In the genomic region with DNA sequence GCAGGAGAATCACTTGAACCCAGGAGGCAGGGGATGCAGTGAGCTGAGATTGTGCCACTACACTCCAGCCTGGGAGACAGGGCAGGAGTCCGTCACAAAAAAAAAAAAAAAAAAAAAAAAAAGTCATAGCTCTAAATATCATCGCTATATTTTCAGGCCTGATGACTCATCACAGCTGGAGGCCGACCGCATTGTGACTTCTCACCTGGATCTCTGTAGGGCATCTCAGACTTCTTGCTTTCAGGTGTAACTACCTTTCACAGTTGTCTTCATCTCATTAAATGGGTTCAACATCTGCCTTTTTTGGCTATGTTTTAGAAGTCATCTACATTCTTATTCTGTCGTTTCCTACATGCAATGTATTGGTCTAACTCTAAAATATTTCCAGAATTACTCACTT, we compare ENCODE assay signal across 24 cellular contexts.
"Had no signal": no experiment of that assay in that cellular context is flagged by ENCODE, and none has a peak within 500 bp of the region (broad histone marks: within the 10 kb centered on the region; RNA-seq: fewer than 3 reads in every experiment).

No MANE protein-coding gene starts in this region.

- ATAC-seq: activated CD4-positive, alpha-beta T cell treated with anti-CD3 and anti-CD28 coated beads for 36 hours; activated T-helper 17 cell treated with anti-CD3 and anti-CD28 coated beads, Interleukin-2, amount 50 U/mL, for 72 hours; left lobe of liver; lower lobe of right lung; right cardiac atrium had no signal

- H3K27ac Mint-ChIP-seq: activated B cell treated with CpG ODN at 0.5 μM for 24 hours; activated CD4-positive, alpha-beta T cell treated with anti-CD3 and anti-CD28 coated beads for 36 hours; activated naive CD8-positive, alpha-beta T cell; activated T-cell treated with anti-CD3 and anti-CD28 coated beads, Interleukin-2, amount 50 U/mL, for 24 hours; activated T-helper 17 cell treated with anti-CD3 and anti-CD28 coated beads, Interleukin-2, amount 50 U/mL, for 72 hours; naive B cell; stimulated activated naive CD8-positive, alpha-beta T cell treated with anti-CD3 and anti-CD28 coated beads, Interleukin-15, Interleukin-2, amounts not matched to agents 100 ng/mL and 50 ng/mL, for 24 hours had no signal

- H3K4me1 Mint-ChIP-seq: activated B cell treated with CpG ODN at 0.5 μM for 24 hours; activated CD4-positive, alpha-beta T cell treated with anti-CD3 and anti-CD28 coated beads for 36 hours; activated T-helper 17 cell treated with anti-CD3 and anti-CD28 coated beads, Interleukin-2, amount 50 U/mL, for 72 hours; naive B cell had no signal

- H3K4me1 ChIP-seq: adrenal gland, ascending aorta, lower lobe of right lung, parathyroid adenoma, suprapubic skin, tibial nerve, uterus had no signal

- H3K36me3 Mint-ChIP-seq: activated naive CD8-positive, alpha-beta T cell; naive B cell had no signal

- H3K9me3 ChIP-seq: adrenal gland, ascending aorta, lower lobe of right lung, suprapubic skin, tibial nerve, uterus had no signal

- H3K79me2 ChIP-seq: parathyroid adenoma had no signal

- H3K27me3 Mint-ChIP-seq: activated B cell treated with CpG ODN at 0.5 μM for 24 hours; activated CD4-positive, alpha-beta T cell treated with anti-CD3 and anti-CD28 coated beads for 36 hours; activated naive CD8-positive, alpha-beta T cell; activated T-cell treated with anti-CD3 and anti-CD28 coated beads, Interleukin-2, amount 50 U/mL, for 24 hours; activated T-helper 17 cell treated with anti-CD3 and anti-CD28 coated beads, Interleukin-2, amount 50 U/mL, for 72 hours; naive B cell; stimulated activated naive CD8-positive, alpha-beta T cell treated with anti-CD3 and anti-CD28 coated beads, Interleukin-15, Interleukin-2, amounts not matched to agents 100 ng/mL and 50 ng/mL, for 24 hours had no signal

- H3K4me3 ChIP-seq: adrenal gland, ascending aorta, coronary artery, lower lobe of right lung, suprapubic skin, tibial nerve, uterus had no signal

- DNase-seq: activated B cell treated with CpG ODN at 0.5 μM for 24 hours; activated CD4-positive, alpha-beta T cell treated with anti-CD3 and anti-CD28 coated beads for 36 hours; activated CD4-positive, alpha-beta T cell treated with anti-CD3 and anti-CD28 coated beads, Interleukin-2, amount 50 U/mL, for 4 hours; activated CD8-positive, alpha-beta memory T cell treated with anti-CD3 and anti-CD28 coated beads for 24 hours; activated CD8-positive, alpha-beta memory T cell treated with anti-CD3 and anti-CD28 coated beads, Interleukin-2, amount 50 U/mL, for 4 hours; activated T-cell treated with anti-CD3 and anti-CD28 coated beads, Interleukin-2, amount 50 U/mL, for 24 hours; adrenal gland; kidney; lower lobe of right lung; naive B cell; nucleus accumbens; right cardiac atrium; stimulated activated CD4-positive, alpha-beta T cell treated with anti-CD3 and anti-CD28 coated beads, Interleukin-12 subunit alpha, Interleukin-12 subunit beta, amount 100 ng/mL, for 4 hours; stimulated activated CD4-positive, alpha-beta T cell treated with anti-CD3 and anti-CD28 coated beads, Interleukin-4, amount 100 ng/mL, for 4 hours; uterus had no signal

- H3K36me3 ChIP-seq: adrenal gland, ascending aorta, lower lobe of right lung, suprapubic skin, tibial nerve, uterus had no signal

- H3K9ac ChIP-seq: parathyroid adenoma had no signal

- H3K27me3 ChIP-seq: adrenal gland, ascending aorta, suprapubic skin, tibial nerve, uterus had no signal

- H3K4me3 Mint-ChIP-seq: activated B cell treated with CpG ODN at 0.5 μM for 24 hours; activated CD4-positive, alpha-beta T cell treated with anti-CD3 and anti-CD28 coated beads for 36 hours; activated naive CD8-positive, alpha-beta T cell; activated T-cell treated with anti-CD3 and anti-CD28 coated beads, Interleukin-2, amount 50 U/mL, for 24 hours; activated T-helper 17 cell treated with anti-CD3 and anti-CD28 coated beads, Interleukin-2, amount 50 U/mL, for 72 hours; naive B cell; stimulated activated naive CD8-positive, alpha-beta T cell treated with anti-CD3 and anti-CD28 coated beads, Interleukin-15, Interleukin-2, amounts not matched to agents 100 ng/mL and 50 ng/mL, for 24 hours had no signal

- H2AFZ ChIP-seq: parathyroid adenoma had no signal

- H3K27ac ChIP-seq: adrenal gland, ascending aorta, coronary artery, lower lobe of right lung, parathyroid adenoma, suprapubic skin, tibial nerve, uterus had no signal
